ENCODE assay signal across 8 cellular contexts in the genomic region with DNA sequence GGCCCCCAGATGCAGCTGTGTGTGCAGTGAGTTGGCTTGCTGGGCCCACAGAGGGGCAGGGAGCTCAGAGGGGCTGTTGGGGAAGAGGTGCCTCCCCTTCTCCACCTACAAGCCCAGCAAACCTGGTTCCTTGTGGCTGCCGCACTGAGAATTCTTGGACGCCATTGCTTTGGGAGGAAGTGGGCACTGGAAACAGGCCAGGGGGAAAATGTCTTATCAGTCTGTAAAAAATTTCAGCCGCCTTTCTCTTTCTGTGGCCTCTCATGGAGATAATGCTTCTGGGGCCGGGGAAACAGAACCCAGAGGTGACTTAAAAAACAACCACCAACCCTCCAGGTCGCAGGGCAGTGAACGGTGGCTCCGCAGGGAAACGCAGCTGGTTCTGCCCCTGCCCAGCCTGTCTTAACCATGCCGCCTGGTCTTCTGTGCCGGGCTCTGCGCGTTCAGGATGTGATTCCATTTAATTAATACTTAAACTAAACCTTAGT.
DNase-seq lines count a peak whose midpoint lies in the region; ATAC-seq lines count a peak whose summit lies in the region.
"Not testable (repeated sequence)": the region's sequence is repeated elsewhere in the genome, so short reads cannot be mapped to it uniquely, and the experiment has no call there.

No MANE protein-coding gene starts in this region.

- peaks cover 84% of the 10 kb centered on the region for H3K4me1 ChIP-seq in BLaER1

- CTCF ChIA-PET in activated CD8-positive, alpha-beta T cell treated with anti-CD3 and anti-CD28 coated beads, Interleukin-2, amount 10 ng/mL, durations not matched to agents 7 days and 5 days (lab: Charles Lee) = not testable (repeated sequence)

- H3K4me3 ChIP-seq in BLaER1 = not testable (repeated sequence)

- H3K27ac Mint-ChIP-seq in T-helper 2 cell treated with Interferon-gamma antibody and Interleukin-4, amounts not matched to agents 5 μg/mL and 100 μg/mL, for 36 hours = peak overlapping the region; percentile 26
- peak overlapping the region; percentile 84 for H3K27ac Mint-ChIP-seq in activated CD8-positive, alpha-beta T cell treated with anti-CD3 and anti-CD28 coated beads, Interleukin-2, amount 10 ng/mL, durations not matched to agents 7 days and 5 days
- peak overlapping the region; percentile 59 to 100 (median 97) for H3K27ac Mint-ChIP-seq in immature natural killer cell
- peak overlapping the region; percentile 74 to 76 for H3K27ac Mint-ChIP-seq in stimulated activated naive CD8-positive, alpha-beta T cell treated with anti-CD3 and anti-CD28 coated beads, Interleukin-15, amount 100 ng/mL, for 72 hours

- H3K9me3 ChIP-seq in BLaER1 = not testable (repeated sequence)

- not testable (repeated sequence) for H3K4me3 Mint-ChIP-seq in T-helper 2 cell treated with Interferon-gamma antibody and Interleukin-4, amounts not matched to agents 5 μg/mL and 100 μg/mL, for 36 hours; activated CD8-positive, alpha-beta T cell treated with anti-CD3 and anti-CD28 coated beads, Interleukin-2, amount 10 ng/mL, durations not matched to agents 7 days and 5 days
- H3K4me3 Mint-ChIP-seq in immature natural killer cell = peak overlapping the region in 3 of 5 donors; percentile 38 to 76 (median 47)
- H3K4me3 Mint-ChIP-seq in stimulated activated naive CD8-positive, alpha-beta T cell treated with anti-CD3 and anti-CD28 coated beads, Interleukin-15, amount 100 ng/mL, for 72 hours = peak overlapping the region; percentile 26 to 41

- H3K36me3 ChIP-seq in BLaER1 = not testable (repeated sequence)

- not testable (repeated sequence) for H3K27me3 Mint-ChIP-seq in T-helper 2 cell treated with Interferon-gamma antibody and Interleukin-4, amounts not matched to agents 5 μg/mL and 100 μg/mL, for 36 hours (ENCODE audit: low read depth); activated CD8-positive, alpha-beta T cell treated with anti-CD3 and anti-CD28 coated beads, Interleukin-2, amount 10 ng/mL, durations not matched to agents 7 days and 5 days (ENCODE audit: low read depth); stimulated activated naive CD8-positive, alpha-beta T cell treated with anti-CD3 and anti-CD28 coated beads, Interleukin-15, amount 100 ng/mL, for 72 hours
- peaks cover 4 to 15% (median 11%) of the 10 kb centered on the region in 3 donors for H3K27me3 Mint-ChIP-seq in immature natural killer cell (ENCODE audit: low read depth in 3 of 3)

- H3K4me2 ChIP-seq in BLaER1 = peak overlapping the region; percentile 79

- not testable (repeated sequence) for H3K9ac ChIP-seq in BLaER1

- 0 out of 2 replicates have a peak overlapping the region, but pooled peaks have one; percentile 35 for H3K27ac ChIP-seq in BLaER1

- peak; percentile 41 for DNase-seq in Daoy (ENCODE audit: low read depth)
- peak; percentile 1 to 3 for DNase-seq in Kasumi-1 (lab: John Stamatoyannopoulos, UW)
- not testable (repeated sequence) for DNase-seq in T-helper 2 cell treated with Interferon-gamma antibody and Interleukin-4, amounts not matched to agents 5 μg/mL and 100 μg/mL, for 36 hours (ENCODE audit: low spot score); activated CD8-positive, alpha-beta T cell treated with anti-CD3 and anti-CD28 coated beads, Interleukin-2, amount 10 ng/mL, durations not matched to agents 7 days and 5 days; stimulated activated naive CD8-positive, alpha-beta T cell treated with anti-CD3 and anti-CD28 coated beads, Interleukin-15, amount 100 ng/mL, for 72 hours
- DNase-seq in astrocyte of the hippocampus (ENCODE audit: low read depth, low spot score) = peak; percentile 44
- DNase-seq in immature natural killer cell = peak in 1 of 3 donors; percentile 30

- POLR2A ChIA-PET in activated CD8-positive, alpha-beta T cell treated with anti-CD3 and anti-CD28 coated beads, Interleukin-2, amount 10 ng/mL, durations not matched to agents 7 days and 5 days (lab: Charles Lee) = not testable (repeated sequence)

- H4K20me1 ChIP-seq in BLaER1 = not testable (repeated sequence)

- peaks cover 38% of the 10 kb centered on the region for H3K4me1 Mint-ChIP-seq in T-helper 2 cell treated with Interferon-gamma antibody and Interleukin-4, amounts not matched to agents 5 μg/mL and 100 μg/mL, for 36 hours (ENCODE audit: low read depth)
- H3K4me1 Mint-ChIP-seq in activated CD8-positive, alpha-beta T cell treated with anti-CD3 and anti-CD28 coated beads, Interleukin-2, amount 10 ng/mL, durations not matched to agents 7 days and 5 days (ENCODE audit: low read depth) = peaks cover 77% of the 10 kb centered on the region
- peaks cover 92% of the 10 kb centered on the region in 2 donors for H3K4me1 Mint-ChIP-seq in immature natural killer cell
- peaks cover 96% of the 10 kb centered on the region for H3K4me1 Mint-ChIP-seq in stimulated activated naive CD8-positive, alpha-beta T cell treated with anti-CD3 and anti-CD28 coated beads, Interleukin-15, amount 100 ng/mL, for 72 hours

- not testable (repeated sequence) for H3K9me3 Mint-ChIP-seq in T-helper 2 cell treated with Interferon-gamma antibody and Interleukin-4, amounts not matched to agents 5 μg/mL and 100 μg/mL, for 36 hours; activated CD8-positive, alpha-beta T cell treated with anti-CD3 and anti-CD28 coated beads, Interleukin-2, amount 10 ng/mL, durations not matched to agents 7 days and 5 days (ENCODE audit: insufficient read depth); immature natural killer cell; stimulated activated naive CD8-positive, alpha-beta T cell treated with anti-CD3 and anti-CD28 coated beads, Interleukin-15, amount 100 ng/mL, for 72 hours

- not testable (repeated sequence) for H3K27me3 ChIP-seq in BLaER1

- ATAC-seq in activated CD8-positive, alpha-beta T cell treated with anti-CD3 and anti-CD28 coated beads, Interleukin-2, amount 10 ng/mL, durations not matched to agents 7 days and 5 days; stimulated activated naive CD8-positive, alpha-beta T cell treated with anti-CD3 and anti-CD28 coated beads, Interleukin-15, amount 100 ng/mL, for 72 hours: not testable (repeated sequence)

- peaks cover 10% of the 10 kb centered on the region for H3K36me3 Mint-ChIP-seq in T-helper 2 cell treated with Interferon-gamma antibody and Interleukin-4, amounts not matched to agents 5 μg/mL and 100 μg/mL, for 36 hours (ENCODE audit: low read depth)
- H3K36me3 Mint-ChIP-seq in activated CD8-positive, alpha-beta T cell treated with anti-CD3 and anti-CD28 coated beads, Interleukin-2, amount 10 ng/mL, durations not matched to agents 7 days and 5 days (ENCODE audit: low read depth) = peaks cover 13% of the 10 kb centered on the region
- H3K36me3 Mint-ChIP-seq in immature natural killer cell = peaks cover 9 to 18% (median 18%) of the 10 kb centered on the region in 3 donors

Comparison
In these comparisons a context has a peak if more than half of its experiments do, and no peak if none do; other contexts are left out.
1. H3K27ac Mint-ChIP-seq: peak in every context shown above with its lines; median percentile 97 in immature natural killer cell; 84 in activated CD8-positive, alpha-beta T cell treated with anti-CD3 and anti-CD28 coated beads, Interleukin-2, amount 10 ng/mL, durations not matched to agents 7 days and 5 days; 75 in stimulated activated naive CD8-positive, alpha-beta T cell treated with anti-CD3 and anti-CD28 coated beads, Interleukin-15, amount 100 ng/mL, for 72 hours; 26 in T-helper 2 cell treated with Interferon-gamma antibody and Interleukin-4, amounts not matched to agents 5 μg/mL and 100 μg/mL, for 36 hours.